In genomic region chr1:178953034-178953433, GRCh38 we compare ENCODE assay signal across 15 cellular contexts.
DNase-seq lines count a peak whose midpoint lies in the region; TF ChIP-seq lines count a peak whose summit lies in the region.
"Had no signal": no experiment of that assay in that cellular context is flagged by ENCODE, and none has a peak within 500 bp of the region (broad histone marks: within the 10 kb centered on the region; RNA-seq: fewer than 3 reads in every experiment).

No MANE protein-coding gene starts in this region.

- H3K4me1 ChIP-seq in esophagus muscularis mucosa = peaks cover 13 to 63% (median 56%) of the 10 kb centered on the region in 4 donors
- H3K4me1 ChIP-seq in muscle layer of colon (ENCODE audit: insufficient read depth, low read length) = peaks cover 50% of the 10 kb centered on the region
- H3K4me1 ChIP-seq in uterus = peaks cover 3 to 4% of the 10 kb centered on the region in 2 donors
- no peaks in the 10 kb centered on the region for H3K4me1 ChIP-seq in PC-9 (replicated peaks; ENCODE audit: insufficient read depth)
- H3K4me1 ChIP-seq: SJSA1, upper lobe of right lung had no signal

- DNase-seq in NCI-H1436 (lab: John Stamatoyannopoulos, UW) (peak; percentile 26), NCI-H1436 treated with DMSO at 0.1 percent for 48 hours (lab: John Stamatoyannopoulos, UW) (no peak), esophagus muscularis mucosa (ENCODE audit: extremely low spot score) (no peak), uterus (peak; percentile 64 to 73), PC-9 (no peak), inferior parietal cortex (ENCODE audit: extremely low spot score) (no peak), GM10266 (ENCODE audit: extremely low spot score) (no peak)
- DNase-seq: activated CD4-positive, CD25-positive, alpha-beta regulatory T cell treated with anti-CD3 and anti-CD28 coated beads, Interleukin-2, amount 50 U/mL, for 72 hours; activated gamma-delta T cell treated with Interleukin-2 at 50 U/mL for 16 hours; C1 segment of cervical spinal cord; cortex of kidney; upper lobe of right lung had no signal

- H3K36me3 ChIP-seq in esophagus muscularis mucosa (no peaks in the 10 kb centered on the region), muscle layer of colon (ENCODE audit: insufficient read depth, low read length) (no peaks in the 10 kb centered on the region), uterus (no peaks in the 10 kb centered on the region), PC-9 (ENCODE audit: low read depth) (no peaks in the 10 kb centered on the region)
- H3K36me3 ChIP-seq: SJSA1, upper lobe of right lung had no signal

- CTCF ChIA-PET in PC-9 (lab: Charles Lee) = no interaction called here

- no peaks in the 10 kb centered on the region for H3F3A ChIP-seq in PC-9 (ENCODE audit: insufficient read depth, low read depth)

- WGBS in esophagus muscularis mucosa = 53% methylated on average over 2 of the region's 5 CpGs

- H4K20me1 ChIP-seq in PC-9 (ENCODE audit: insufficient read depth) = no peaks in the 10 kb centered on the region

- H3K9me3 ChIP-seq in esophagus muscularis mucosa = no peaks in the 10 kb centered on the region
- H3K9me3 ChIP-seq in muscle layer of colon (ENCODE audit: low read length) = no peaks in the 10 kb centered on the region
- no peaks in the 10 kb centered on the region for H3K9me3 ChIP-seq in uterus
- H3K9me3 ChIP-seq in PC-9 (ENCODE audit: insufficient read depth, low read depth) = no peaks in the 10 kb centered on the region
- H3K9me3 ChIP-seq: SJSA1, upper lobe of right lung had no signal

- H3K27me3 ChIP-seq in esophagus muscularis mucosa = no peaks in the 10 kb centered on the region
- H3K27me3 ChIP-seq in muscle layer of colon (ENCODE audit: control insufficient read depth in 1 of 2, insufficient read depth in 2 of 2, low read length in 2 of 2) = no peaks in the 10 kb centered on the region
- no peaks in the 10 kb centered on the region for H3K27me3 ChIP-seq in uterus
- H3K27me3 ChIP-seq in PC-9 (ENCODE audit: insufficient read depth, low read depth) = no peaks in the 10 kb centered on the region
- H3K27me3 ChIP-seq: hepatocyte, SJSA1, upper lobe of right lung had no signal

- H3K9ac ChIP-seq in muscle layer of colon (ENCODE audit: low read length) = no peak overlapping the region

- no peaks in the 10 kb centered on the region for H3K9me2 ChIP-seq in PC-9 (ENCODE audit: insufficient read depth)

- H3K79me2 ChIP-seq in PC-9 (ENCODE audit: low read depth) = no peaks in the 10 kb centered on the region
- H3K79me2 ChIP-seq: hepatocyte had no signal

- H3K4me3 ChIP-seq in esophagus muscularis mucosa (no peak overlapping the region), muscle layer of colon (ENCODE audit: low read depth in 1 of 2, low read length in 2 of 2) (no peak overlapping the region), uterus (no peak overlapping the region), PC-9 (no peak overlapping the region)
- H3K4me3 ChIP-seq: hepatocyte, SJSA1, upper lobe of right lung had no signal

- no peak overlapping the region for H2AFZ ChIP-seq in PC-9
- H2AFZ ChIP-seq: hepatocyte had no signal

- H3K27ac ChIP-seq in esophagus muscularis mucosa (replicated peaks in 1 of 4) (peak overlapping the region; percentile 52 to 78 (median 68)), muscle layer of colon (ENCODE audit: low read depth, low read length) (peak overlapping the region; percentile 56), uterus (peak overlapping the region; percentile 62 to 77), PC-9 (no peak overlapping the region)
- H3K27ac ChIP-seq: SJSA1, upper lobe of right lung had no signal

- TF ChIP-seq EP300 in esophagus muscularis mucosa (IDR thresholded peaks at IDR 0.05) = no peak

- no peak for TF ChIP-seq POLR2A in esophagus muscularis mucosa (IDR thresholded peaks at IDR 0.05; ENCODE audit: low read depth)
- no peak for TF ChIP-seq POLR2A in uterus (IDR thresholded peaks at IDR 0.05)

- TF ChIP-seq CTCF in esophagus muscularis mucosa (IDR thresholded peaks at IDR 0.05) (no peak), uterus (IDR thresholded peaks at IDR 0.05) (no peak), PC-9 (conservative IDR thresholded peaks at IDR 0.05) (no peak), GM10266 (IDR thresholded peaks at IDR 0.05; ENCODE audit: control insufficient read depth, insufficient read depth, low read depth, missing control alignments) (no peak)

- POLR2A ChIA-PET in PC-9 (lab: Charles Lee; ENCODE audit: unreplicated experiment) = no interaction called here

- intact Hi-C loops in esophagus muscularis mucosa (cut with DNase I) (no loop called here), uterus (cut with DNase I; ENCODE audit: low total_unique reads) (no loop called here), PC-9 (cut with micrococcal nuclease; ENCODE audit: unreplicated experiment) (no loop called here)

- BruUV-seq in PC-9 (replicated peaks; lab: Mats Ljungman, UMichigan) = no TSS peak

- H3K4me2 ChIP-seq in PC-9 = no peak overlapping the region
- H3K4me2 ChIP-seq: hepatocyte had no signal

Comparison
In these comparisons a context has a peak if more than half of its experiments do, and no peak if none do; other contexts are left out.
1. DNase-seq: peak in NCI-H1436 (single experiment) and uterus (2 of 2); none in NCI-H1436 treated with DMSO at 0.1 percent for 48 hours (single experiment), esophagus muscularis mucosa (single experiment), PC-9 (0 of 2), inferior parietal cortex (single experiment) and GM10266 (single experiment).